1 cellular context compared by ENCODE assay signal in the genomic region with DNA sequence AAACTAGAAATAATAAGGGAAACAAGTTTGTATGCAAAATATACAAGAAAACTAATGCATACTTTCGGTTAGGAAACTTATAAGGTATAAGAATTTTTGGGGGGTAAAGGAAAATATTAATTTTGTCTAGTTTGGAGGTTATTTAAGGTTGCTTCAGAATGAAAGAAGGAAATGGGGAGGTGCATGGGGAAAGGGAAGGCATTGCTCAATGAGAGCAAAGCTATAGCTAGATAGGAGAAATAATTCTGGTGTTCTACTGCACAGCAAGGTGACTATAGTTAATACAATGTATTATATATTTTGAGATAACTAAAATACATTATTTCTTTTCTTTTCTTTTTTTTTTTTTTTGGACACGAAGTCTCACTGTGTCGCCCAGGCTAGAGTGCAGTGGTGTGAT.
TF ChIP-seq lines count a peak whose summit lies in the region.

No MANE protein-coding gene starts in this region.

TF ChIP-seq in HepG2, 621 proteins besides CTCF, POLR2A, EP300 and RAD21:
- TF ChIP-seq ZBTB3 (CRISPR knock-in tag; IDR thresholded peaks at IDR 0.05; ENCODE audit: borderline replicate concordance, low read depth): no peak
- no peak for TF ChIP-seq RBM22 (optimal IDR thresholded peaks at IDR 0.05; ENCODE audit: low read length)
- TF ChIP-seq MYNN (CRISPR knock-in tag; IDR thresholded peaks at IDR 0.05; ENCODE audit: low read depth): no peak
- TF ChIP-seq ZNF646 (CRISPR knock-in tag; IDR thresholded peaks at IDR 0.05): no peak
- no peak for TF ChIP-seq ZFY (CRISPR knock-in tag; IDR thresholded peaks at IDR 0.05)
- TF ChIP-seq GATA4 (IDR thresholded peaks at IDR 0.05; ENCODE audit: borderline replicate concordance, low read depth): no peak
- TF ChIP-seq, protein P1, sequence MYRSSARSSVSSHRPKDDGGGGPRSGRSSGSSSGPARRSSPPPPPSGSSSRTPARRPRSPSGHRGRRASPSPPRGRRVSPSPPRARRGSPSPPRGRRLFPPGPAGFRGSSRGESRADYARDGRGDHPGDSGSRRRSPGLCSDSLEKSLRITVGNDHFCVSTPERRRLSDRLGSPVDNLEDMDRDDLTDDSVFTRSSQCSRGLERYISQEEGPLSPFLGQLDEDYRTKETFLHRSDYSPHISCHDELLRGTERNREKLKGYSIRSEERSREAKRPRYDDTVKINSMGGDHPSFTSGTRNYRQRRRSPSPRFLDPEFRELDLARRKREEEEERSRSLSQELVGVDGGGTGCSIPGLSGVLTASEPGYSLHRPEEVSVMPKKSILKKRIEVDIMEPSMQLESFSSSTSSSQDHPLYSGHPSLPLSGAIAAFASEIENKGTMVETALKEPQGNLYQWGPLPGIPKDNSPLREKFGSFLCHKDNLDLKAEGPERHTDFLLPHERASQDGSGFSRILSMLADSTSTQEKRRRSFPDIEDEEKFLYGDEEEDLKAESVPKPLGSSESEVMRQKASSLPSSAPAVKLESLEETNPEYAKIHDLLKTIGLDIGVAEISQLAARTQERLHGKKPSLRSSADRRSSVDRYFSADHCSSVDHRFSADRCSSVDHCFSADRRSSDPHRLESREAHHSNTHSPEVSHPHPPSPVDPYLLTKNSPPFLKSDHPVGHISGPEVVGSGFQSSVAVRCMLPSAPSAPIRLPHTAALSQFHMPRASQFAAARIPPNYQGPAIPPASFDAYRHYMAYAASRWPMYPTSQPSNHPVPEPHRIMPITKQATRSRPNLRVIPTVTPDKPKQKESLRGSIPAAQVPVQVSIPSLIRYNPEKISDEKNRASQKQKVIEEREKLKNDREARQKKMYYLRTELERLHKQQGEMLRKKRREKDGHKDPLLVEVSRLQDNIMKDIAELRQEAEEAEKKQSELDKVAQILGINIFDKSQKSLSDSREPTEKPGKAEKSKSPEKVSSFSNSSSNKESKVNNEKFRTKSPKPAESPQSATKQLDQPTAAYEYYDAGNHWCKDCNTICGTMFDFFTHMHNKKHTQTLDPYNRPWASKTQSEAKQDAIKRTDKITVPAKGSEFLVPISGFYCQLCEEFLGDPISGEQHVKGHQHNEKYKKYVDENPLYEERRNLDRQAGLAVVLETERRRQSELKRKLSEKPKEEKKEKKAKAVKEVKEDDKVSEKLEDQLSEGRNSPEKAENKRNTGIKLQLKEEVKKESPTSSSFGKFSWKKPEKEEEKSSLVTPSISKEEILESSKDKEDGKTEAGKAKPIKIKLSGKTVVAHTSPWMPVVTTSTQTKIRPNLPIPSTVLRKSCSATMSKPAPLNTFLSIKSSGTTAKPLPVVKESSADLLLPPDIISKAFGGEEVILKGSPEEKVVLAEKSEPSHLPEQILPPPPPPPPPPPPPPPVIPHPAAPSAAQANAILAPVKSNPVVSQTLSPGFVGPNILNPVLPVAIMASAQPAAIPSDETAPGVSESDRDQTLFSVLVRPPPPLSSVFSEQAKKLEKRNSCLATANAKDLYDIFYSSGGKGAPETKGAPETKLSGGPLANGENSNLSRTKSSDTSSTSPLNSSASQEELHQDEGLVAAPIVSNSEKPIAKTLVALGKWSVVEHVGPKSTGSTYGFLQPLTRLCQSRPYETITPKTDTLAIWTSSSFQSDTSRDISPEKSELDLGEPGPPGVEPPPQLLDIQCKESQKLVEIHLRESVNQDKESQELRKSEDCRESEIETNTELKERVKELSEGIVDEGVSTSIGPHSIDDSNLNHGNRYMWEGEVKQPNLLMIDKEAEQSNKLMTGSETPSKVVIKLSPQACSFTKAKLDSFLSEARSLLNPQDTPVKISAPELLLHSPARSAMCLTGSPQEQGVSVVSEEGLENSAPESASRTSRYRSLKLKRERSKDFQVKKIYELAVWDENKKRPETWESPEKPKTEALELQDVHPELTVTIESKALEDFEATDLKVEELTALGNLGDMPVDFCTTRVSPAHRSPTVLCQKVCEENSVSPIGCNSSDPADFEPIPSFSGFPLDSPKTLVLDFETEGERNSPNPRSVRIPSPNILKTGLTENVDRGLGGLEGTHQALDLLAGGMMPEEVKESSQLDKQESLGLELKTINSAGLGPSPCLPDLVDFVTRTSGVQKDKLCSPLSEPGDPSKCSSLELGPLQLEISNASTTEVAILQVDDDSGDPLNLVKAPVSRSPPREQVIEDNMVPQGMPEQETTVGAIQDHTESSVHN (CRISPR knock-in tag; IDR thresholded peaks at IDR 0.05): no peak
- TF ChIP-seq ETV5 (CRISPR knock-in tag; IDR thresholded peaks at IDR 0.05; ENCODE audit: borderline replicate concordance): no peak
- TF ChIP-seq ZBED4 (CRISPR knock-in tag; IDR thresholded peaks at IDR 0.05; ENCODE audit: borderline replicate concordance): no peak
- TF ChIP-seq RFX5 (IDR thresholded peaks at IDR 0.05; ENCODE audit: low read depth, low read length): no peak
- no peak for TF ChIP-seq CENPX (CRISPR knock-in tag; IDR thresholded peaks at IDR 0.05)
- no peak for TF ChIP-seq E2F1 (CRISPR knock-in tag; IDR thresholded peaks at IDR 0.05)
- TF ChIP-seq MBD4 (IDR thresholded peaks at IDR 0.05; ENCODE audit: borderline replicate concordance, low read length): no peak
- TF ChIP-seq ZNF784 (CRISPR knock-in tag; IDR thresholded peaks at IDR 0.05; ENCODE audit: borderline replicate concordance): no peak
